Comparison of ENCODE assay signal across 1 cellular context in genomic region chr7:106659963-106660861, GRCh38.
TF ChIP-seq lines count a peak whose summit lies in the region.

No MANE protein-coding gene starts in this region.

TF ChIP-seq in WTC11, 78 proteins besides CTCF, POLR2A, EP300 and RAD21 (continued from another document):
- TF ChIP-seq PRRX2 (CRISPR knock-in tag; IDR thresholded peaks at IDR 0.05) (no peak), CREM (CRISPR knock-in tag; IDR thresholded peaks at IDR 0.05) (no peak), ZNF512 (CRISPR knock-in tag; IDR thresholded peaks at IDR 0.05; ENCODE audit: borderline replicate concordance) (no peak), GABPB1 (CRISPR knock-in tag; IDR thresholded peaks at IDR 0.05) (no peak), FOXK1 (CRISPR knock-in tag; IDR thresholded peaks at IDR 0.05) (peak; percentile 49; the same call in 1 of the 2 replicates), ATF1 (CRISPR knock-in tag; IDR thresholded peaks at IDR 0.05) (no peak)
- TF ChIP-seq, protein P1, sequence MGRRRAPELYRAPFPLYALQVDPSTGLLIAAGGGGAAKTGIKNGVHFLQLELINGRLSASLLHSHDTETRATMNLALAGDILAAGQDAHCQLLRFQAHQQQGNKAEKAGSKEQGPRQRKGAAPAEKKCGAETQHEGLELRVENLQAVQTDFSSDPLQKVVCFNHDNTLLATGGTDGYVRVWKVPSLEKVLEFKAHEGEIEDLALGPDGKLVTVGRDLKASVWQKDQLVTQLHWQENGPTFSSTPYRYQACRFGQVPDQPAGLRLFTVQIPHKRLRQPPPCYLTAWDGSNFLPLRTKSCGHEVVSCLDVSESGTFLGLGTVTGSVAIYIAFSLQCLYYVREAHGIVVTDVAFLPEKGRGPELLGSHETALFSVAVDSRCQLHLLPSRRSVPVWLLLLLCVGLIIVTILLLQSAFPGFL (CRISPR knock-in tag; IDR thresholded peaks at IDR 0.05; ENCODE audit: borderline replicate concordance): no peak
TF ChIP-seq in WTC11: peak in this region for 15.
